8 cellular contexts compared by ENCODE assay signal in genomic region chr5:156824800-156825199, GRCh38. TPM values are rescaled to one million over a fixed set of nuclear protein-coding genes. Genes with fewer than 3 reads are reported as not detected.
A peak's percentile ranks its signal among the peaks of the same experiment; 100 is the strongest.
DNase-seq lines count a peak whose midpoint lies in the region; ATAC-seq and TF ChIP-seq lines count a peak whose summit lies in the region.

No MANE protein-coding gene starts in this region.

- H3K27ac Mint-ChIP-seq in activated CD4-positive, alpha-beta memory T cell treated with anti-CD3 and anti-CD28 coated beads, Interleukin-2, amount 10 ng/mL, durations not matched to agents 7 days and 5 days = no peak overlapping the region

- ATAC-seq in HG03565 (IDR thresholded peaks at IDR 0.05; ENCODE audit: unreplicated experiment) = no peak

- H3K4me3 Mint-ChIP-seq in activated CD4-positive, alpha-beta memory T cell treated with anti-CD3 and anti-CD28 coated beads, Interleukin-2, amount 10 ng/mL, durations not matched to agents 7 days and 5 days = no peak overlapping the region

- TF ChIP-seq CTCF in fibroblast of mammary gland (conservative IDR thresholded peaks at IDR 0.05; ENCODE audit: control insufficient read depth, insufficient read depth, low read depth, low read length) = peak; percentile 54

- CTCF ChIA-PET in activated CD4-positive, alpha-beta memory T cell treated with anti-CD3 and anti-CD28 coated beads, Interleukin-2, amount 10 ng/mL, durations not matched to agents 7 days and 5 days (lab: Charles Lee) = interaction anchor here (1.2 kb wide), 1 partner anchor 113 kb away, joined by 4 read pairs; no protein-coding TSS in a partner anchor

- no peaks in the 10 kb centered on the region for H3K9me3 Mint-ChIP-seq in activated CD4-positive, alpha-beta memory T cell treated with anti-CD3 and anti-CD28 coated beads, Interleukin-2, amount 10 ng/mL, durations not matched to agents 7 days and 5 days

- H3K36me3 Mint-ChIP-seq in activated CD4-positive, alpha-beta memory T cell treated with anti-CD3 and anti-CD28 coated beads, Interleukin-2, amount 10 ng/mL, durations not matched to agents 7 days and 5 days (ENCODE audit: low read depth) = no peaks in the 10 kb centered on the region

- H3K27me3 Mint-ChIP-seq in activated CD4-positive, alpha-beta memory T cell treated with anti-CD3 and anti-CD28 coated beads, Interleukin-2, amount 10 ng/mL, durations not matched to agents 7 days and 5 days = peaks cover 20% of the 10 kb centered on the region

- H3K4me1 Mint-ChIP-seq in activated CD4-positive, alpha-beta memory T cell treated with anti-CD3 and anti-CD28 coated beads, Interleukin-2, amount 10 ng/mL, durations not matched to agents 7 days and 5 days = no peaks in the 10 kb centered on the region

- POLR2A ChIA-PET in activated CD4-positive, alpha-beta memory T cell treated with anti-CD3 and anti-CD28 coated beads, Interleukin-2, amount 10 ng/mL, durations not matched to agents 7 days and 5 days (lab: Charles Lee) = no interaction called here

- peak; percentile 18 for DNase-seq in GM04503 (ENCODE audit: low read depth)
- DNase-seq in NCI-H2227 treated with DMSO at 0.1 percent for 48 hours (lab: John Stamatoyannopoulos, UW) = peak; percentile 19
- peak; percentile 59 for DNase-seq in fibroblast of mammary gland (ENCODE audit: low read depth)
- DNase-seq in putamen (ENCODE audit: low spot score) = peak; percentile 39
- DNase-seq in HK-2 (ENCODE audit: unreplicated experiment) = no peak
- DNase-seq in activated CD4-positive, alpha-beta memory T cell treated with anti-CD3 and anti-CD28 coated beads, Interleukin-2, amount 10 ng/mL, durations not matched to agents 7 days and 5 days = no peak
- no peak for DNase-seq in activated gamma-delta T cell treated with Interleukin-2 at 50 U/mL for 16 hours

- no peak overlapping the region for H3K4me3 ChIP-seq in fibroblast of mammary gland (ENCODE audit: control insufficient read depth, low read depth, low read length)

RNA-seq across cellular contexts. Expression of gene PPP1R2B, which starts 25.3 kb away (rescaled TPM):
- not detected for total RNA-seq in activated CD4-positive, alpha-beta memory T cell treated with anti-CD3 and anti-CD28 coated beads, Interleukin-2, amount 10 ng/mL, durations not matched to agents 7 days and 5 days

Comparison
In these comparisons a context has a peak if more than half of its experiments do, and no peak if none do; other contexts are left out.
1. DNase-seq: peak in GM04503 (single experiment), NCI-H2227 treated with DMSO at 0.1 percent for 48 hours (single experiment), fibroblast of mammary gland (single experiment) and putamen (single experiment); none in HK-2 (single experiment), activated CD4-positive, alpha-beta memory T cell treated with anti-CD3 and anti-CD28 coated beads, Interleukin-2, amount 10 ng/mL, durations not matched to agents 7 days and 5 days (single experiment) and activated gamma-delta T cell treated with Interleukin-2 at 50 U/mL for 16 hours (single experiment).